8 cellular contexts compared by ENCODE assay signal in genomic region chr7:116953372-116953726, GRCh38. TPM values are rescaled to one million over a fixed set of nuclear protein-coding genes. Genes with fewer than 3 reads are reported as not detected.
DNase-seq lines count a peak whose midpoint lies in the region; ATAC-seq and TF ChIP-seq lines count a peak whose summit lies in the region.

ST7 (plus strand) TSS chr7:116953501; CDS start chr7:116953541, 40 bp downstream.

- no peak for TF ChIP-seq EP300 in gastroesophageal sphincter (IDR thresholded peaks at IDR 0.05)

- peaks cover 12% of the 10 kb centered on the region for H3K4me1 ChIP-seq in Caco-2
- H3K4me1 ChIP-seq in HUES48 (ENCODE audit: control insufficient read depth, insufficient read depth, low read length) = peaks cover 27% of the 10 kb centered on the region
- H3K4me1 ChIP-seq in gastroesophageal sphincter = peaks cover 4 to 41% (median 17%) of the 10 kb centered on the region in 3 donors

- no CpG with 5 or more reads among the region's 44 CpGs for WGBS in gastroesophageal sphincter (ENCODE audit: low coverage in 1 of 2), 2 donors

- H3K27ac ChIP-seq in HUES48 (ENCODE audit: low read depth, low read length) (peak within 1 kb of the TSS; percentile 98), gastroesophageal sphincter (peak within 1 kb of the TSS; percentile 84 to 100 (median 98))

- peak within 1 kb of the TSS; percentile 94 for H3K27ac Mint-ChIP-seq in Caco-2 (ENCODE audit: unreplicated experiment)

- H3K36me3 ChIP-seq in Caco-2 (ENCODE audit: control insufficient read depth, insufficient read depth, low read length) = no peaks in the 10 kb centered on the region
- H3K36me3 ChIP-seq in HUES48 (ENCODE audit: control insufficient read depth, insufficient read depth, low read length) = no peaks in the 10 kb centered on the region
- no peaks in the 10 kb centered on the region for H3K36me3 ChIP-seq in gastroesophageal sphincter

- no peak for TF ChIP-seq CTCF in Caco-2 (IDR thresholded peaks at IDR 0.05; ENCODE audit: insufficient read depth in 1 of 2, low read depth in 1 of 2, low read length in 1 of 2, severe bottlenecking in 1 of 2, unreplicated experiment in 1 of 2)
- no peak for TF ChIP-seq CTCF in GM20000 (IDR thresholded peaks at IDR 0.05; ENCODE audit: extremely low read depth, missing control alignments)
- TF ChIP-seq CTCF in gastroesophageal sphincter (IDR thresholded peaks at IDR 0.05) = no peak
- TF ChIP-seq CTCF in subcutaneous adipose tissue (IDR thresholded peaks at IDR 0.05; ENCODE audit: low read depth) = no peak

- DNase-seq in Caco-2 (peak; percentile 74 to 75), GM20000 (ENCODE audit: low spot score) (peak; percentile 79), nucleus accumbens (lab: John Stamatoyannopoulos, UW) (peak in 47 of 56 donors; percentile 9 to 80 (median 54))
- peak; percentile 18 to 68 (median 42) for DNase-seq in activated naive CD4-positive, alpha-beta T cell (lab: John Stamatoyannopoulos, UW)

- H3K27me3 Mint-ChIP-seq in Caco-2 (ENCODE audit: insufficient read depth, unreplicated experiment) = no peaks in the 10 kb centered on the region

- H3K9me3 ChIP-seq in Caco-2 (no peaks in the 10 kb centered on the region), HUES48 (ENCODE audit: control insufficient read depth, insufficient read depth, low read length) (no peaks in the 10 kb centered on the region), gastroesophageal sphincter (no peaks in the 10 kb centered on the region)

- peak within 1 kb of the TSS; percentile 92 for H3K9ac ChIP-seq in HUES48 (ENCODE audit: low read depth, low read length)

- H3K4me3 Mint-ChIP-seq in Caco-2 (ENCODE audit: unreplicated experiment) = peak within 1 kb of the TSS; percentile 94

- H3K4me3 ChIP-seq in Caco-2 (ENCODE audit: low read depth, low read length) = peak within 1 kb of the TSS; percentile 91
- H3K4me3 ChIP-seq in HUES48 (ENCODE audit: low read depth, low read length) = peak within 1 kb of the TSS; percentile 96
- peak within 1 kb of the TSS; percentile 54 to 86 for H3K4me3 ChIP-seq in gastroesophageal sphincter

- peak; percentile 86 for ATAC-seq in gastroesophageal sphincter

- peak; percentile 81 for TF ChIP-seq POLR2A in Raji (IDR thresholded peaks at IDR 0.05; ENCODE audit: insufficient read depth, low read depth, low read length)
- TF ChIP-seq POLR2A in gastroesophageal sphincter (IDR thresholded peaks at IDR 0.05) = no peak

- H3K36me3 Mint-ChIP-seq in Caco-2 (ENCODE audit: insufficient read depth, unreplicated experiment) = peaks cover 14% of the 10 kb centered on the region

- no peaks in the 10 kb centered on the region for H3K9me3 Mint-ChIP-seq in Caco-2 (ENCODE audit: unreplicated experiment)

- peaks cover 18% of the 10 kb centered on the region for H3K4me1 Mint-ChIP-seq in Caco-2 (ENCODE audit: low read depth, unreplicated experiment)

- POLR2A ChIA-PET in Caco-2 (lab: Charles Lee) = no interaction called here

- H3K27me3 ChIP-seq in Caco-2 (replicated peaks; ENCODE audit: control insufficient read depth, insufficient read depth, low read length) (no peaks in the 10 kb centered on the region), HUES48 (ENCODE audit: control insufficient read depth, insufficient read depth, low read length) (no peaks in the 10 kb centered on the region), gastroesophageal sphincter (no peaks in the 10 kb centered on the region)

- BruUV-seq in Caco-2 (replicated peaks; lab: Mats Ljungman, UMichigan) = no TSS peak

- CTCF ChIA-PET in Caco-2 (lab: Charles Lee) = interaction anchor here (0.5 to 0.8 kb wide), 2 partner anchors 23 to 605 kb away, joined by 3 read pairs; no protein-coding TSS in a partner anchor

- intact Hi-C loops in Caco-2 (cut with micrococcal nuclease; ENCODE audit: unreplicated experiment) = loop anchor here (1.0 to 5.0 kb wide), 3 partner anchors 59 to 143 kb away; partner anchors contain the start of gene CAPZA2

RNA-seq across cellular contexts. Expression of gene ST7, which starts in this region (rescaled TPM):
- 38.2 and 41.6 TPM in 2 replicates for total RNA-seq in Caco-2 (2022)
- 10 to 100 TPM; 19.1 to 43.9 (median 24.2) TPM for total RNA-seq in gastroesophageal sphincter
- 10 to 100 TPM; 16.2 to 38.6 (median 22.5) TPM for total RNA-seq in subcutaneous adipose tissue

Comparison
In these comparisons a context has a peak if more than half of its experiments do, and no peak if none do; other contexts are left out.
1. Peak in every context shown above with its lines: DNase-seq, ATAC-seq, H3K4me3 ChIP-seq and H3K27ac ChIP-seq.